8 cellular contexts compared by ENCODE assay signal in the genomic region with DNA sequence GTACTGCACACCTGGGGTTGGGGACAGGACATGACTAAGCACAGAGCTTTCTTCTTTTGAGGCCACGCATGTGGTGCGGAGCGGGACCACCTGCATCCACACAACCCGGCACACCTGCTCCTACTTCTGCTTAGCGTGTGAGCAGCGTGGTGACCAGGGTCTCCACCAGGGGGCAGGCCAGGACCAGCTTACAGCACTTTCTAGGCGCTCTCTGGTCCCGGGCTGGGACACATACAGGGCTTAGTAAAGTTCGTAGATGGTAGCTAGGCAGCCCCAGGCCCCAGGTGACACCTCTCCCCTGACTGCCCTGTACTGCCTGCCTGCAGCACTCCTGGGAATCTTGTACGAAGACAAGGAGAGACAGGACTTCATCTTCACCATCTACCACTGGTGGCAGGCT.
DNase-seq lines count a peak whose midpoint lies in the region; ATAC-seq and TF ChIP-seq lines count a peak whose summit lies in the region.
"Not testable (repeated sequence)": the region's sequence is repeated elsewhere in the genome, so short reads cannot be mapped to it uniquely, and the experiment has no call there.

No MANE protein-coding gene starts in this region.

- not testable (repeated sequence) for H3K27ac Mint-ChIP-seq in CD4-positive, alpha-beta T cell

- not testable (repeated sequence) for H3K4me3 Mint-ChIP-seq in CD4-positive, alpha-beta T cell

- CTCF ChIA-PET in CD4-positive, alpha-beta T cell (lab: Charles Lee), result not testable (repeated sequence)
- CTCF ChIA-PET in HEK293 (lab: Yijun Ruan, JAX), result interaction anchor here (0.6 to 1.2 kb wide), 3 partner anchors 52 to 734 kb away, joined by 3 read pairs; no protein-coding TSS in a partner anchor

- POLR2A ChIA-PET in CD4-positive, alpha-beta T cell (lab: Charles Lee); HEK293 (lab: Yijun Ruan, JAX): not testable (repeated sequence)

- H3K4me3 ChIP-seq in HEK293 (ENCODE audit: low read depth, low read length), result not testable (repeated sequence)

- intact Hi-C loops in CD4-positive, alpha-beta T cell (cut with DNase I, micrococcal nuclease); cardiac septum (cut with DNase I): not testable (repeated sequence)

- not testable (repeated sequence) for H3K9me3 ChIP-seq in CD4-positive, alpha-beta T cell (ENCODE audit: control insufficient read depth, low read length); HEK293 (ENCODE audit: control insufficient read depth, insufficient read depth, low read depth, low read length)

- peaks cover 41% of the 10 kb centered on the region for H3K27me3 Mint-ChIP-seq in CD4-positive, alpha-beta T cell

- not testable (repeated sequence) for H3K4me1 ChIP-seq in HEK293 (ENCODE audit: control insufficient read depth, insufficient read depth, low read length)

- not testable (repeated sequence) for H3K27ac ChIP-seq in CD4-positive, alpha-beta T cell (ENCODE audit: low read depth, low read length); HEK293 (ENCODE audit: extremely low read depth, low read depth, low read length)

- DNase-seq in CD4-positive, alpha-beta T cell, result peak in 8 of 10 experiments; percentile 7 to 43 (median 14)
- peak; percentile 0 for DNase-seq in NCI-H774 (lab: John Stamatoyannopoulos, UW)
- peak; percentile 62 for DNase-seq in activated CD4-positive, CD25-positive, alpha-beta regulatory T cell treated with anti-CD3 and anti-CD28 coated beads, Interleukin-2, amount 50 U/mL, for 72 hours
- peak; percentile 16 for DNase-seq in astrocyte of the hippocampus (ENCODE audit: low read depth, low spot score)
- peak; percentile 57 for DNase-seq in cardiac septum (ENCODE audit: low spot score)
- DNase-seq in mucosa of gallbladder (ENCODE audit: low spot score), result peak; percentile 66
- peak; percentile 27 to 61 (median 44) for DNase-seq in stimulated activated CD4-positive, alpha-beta T cell treated with anti-CD3 and anti-CD28 coated beads, TNF-alpha, amount 100 ng/mL, for 48 hours (ENCODE audit: low read depth in 3 of 3)

- ATAC-seq in CD4-positive, alpha-beta T cell (ENCODE audit: poor library complexity), result not testable (repeated sequence)

- H3K27me3 ChIP-seq in CD4-positive, alpha-beta T cell (ENCODE audit: control insufficient read depth, insufficient read depth, low read length), result not testable (repeated sequence)

- not testable (repeated sequence) for H3K9me3 Mint-ChIP-seq in CD4-positive, alpha-beta T cell

- TF ChIP-seq CTCF in CD4-positive, alpha-beta T cell (IDR thresholded peaks at IDR 0.05), result not testable (repeated sequence)
- peak; percentile 64 for TF ChIP-seq CTCF in HEK293 (tag by site-specific recombination; IDR thresholded peaks at IDR 0.05)

- not testable (repeated sequence) for H3K4me1 Mint-ChIP-seq in CD4-positive, alpha-beta T cell (ENCODE audit: low read depth)

- H3K36me3 Mint-ChIP-seq in CD4-positive, alpha-beta T cell (ENCODE audit: low read depth), result not testable (repeated sequence)

- H3K36me3 ChIP-seq in HEK293 (ENCODE audit: control insufficient read depth in 2 of 2, insufficient read depth in 1 of 2, low read length in 2 of 2), result not testable (repeated sequence)

TF ChIP-seq in HEK293, 187 proteins besides CTCF, POLR2A, EP300 and RAD21:
- TF ChIP-seq ZNF654 (tag by site-specific recombination; IDR thresholded peaks at IDR 0.05; ENCODE audit: low read depth), result peak; percentile 58

Comparison
In these comparisons a context has a peak if more than half of its experiments do, and no peak if none do; other contexts are left out.
1. DNase-seq: peak in every context shown above with its lines; median percentile 66 in mucosa of gallbladder; 62 in activated CD4-positive, CD25-positive, alpha-beta regulatory T cell treated with anti-CD3 and anti-CD28 coated beads, Interleukin-2, amount 50 U/mL, for 72 hours; 57 in cardiac septum; 44 in stimulated activated CD4-positive, alpha-beta T cell treated with anti-CD3 and anti-CD28 coated beads, TNF-alpha, amount 100 ng/mL, for 48 hours; 16 in astrocyte of the hippocampus; 14 in CD4-positive, alpha-beta T cell; 0 in NCI-H774.